ENCODE assay signal across 12 cellular contexts in the genomic region with DNA sequence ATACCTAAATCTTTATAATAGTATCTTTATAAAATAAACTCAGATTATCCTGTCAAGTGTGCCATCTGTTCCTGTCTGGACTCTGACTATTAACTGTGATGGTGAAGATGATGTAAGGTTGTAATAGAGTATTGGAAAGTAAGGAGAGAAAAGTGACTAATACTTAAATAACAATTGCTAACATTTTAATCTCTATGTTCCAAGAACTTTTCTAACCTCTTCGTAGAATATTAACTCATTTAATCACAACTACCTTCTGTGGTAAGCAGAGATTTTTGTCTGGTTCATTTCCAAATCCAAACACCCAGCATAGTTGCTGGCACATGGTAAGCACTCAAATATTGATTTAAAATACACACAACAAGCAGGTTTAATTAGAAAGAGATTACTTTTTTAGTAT. TPM values are rescaled to one million over a fixed set of nuclear protein-coding genes. Genes with fewer than 3 reads are reported as not detected.
A peak's percentile ranks its signal among the peaks of the same experiment; 100 is the strongest.
DNase-seq lines count a peak whose midpoint lies in the region; ATAC-seq and TF ChIP-seq lines count a peak whose summit lies in the region.
"Had no signal": no experiment of that assay in that cellular context is flagged by ENCODE, and none has a peak within 500 bp of the region (broad histone marks: within the 10 kb centered on the region; RNA-seq: fewer than 3 reads in every experiment).

No MANE protein-coding gene starts in this region.

- peaks cover 48% of the 10 kb centered on the region for H3K36me3 Mint-ChIP-seq in CD4-positive, alpha-beta T cell (ENCODE audit: low read depth)
- H3K36me3 Mint-ChIP-seq in activated CD8-positive, alpha-beta T cell treated with anti-CD3 and anti-CD28 coated beads, Interleukin-2, amount 10 ng/mL, durations not matched to agents 7 days and 5 days (ENCODE audit: low read depth) = peaks cover 49% of the 10 kb centered on the region
- peaks cover 6% of the 10 kb centered on the region for H3K36me3 Mint-ChIP-seq in mesothelial cell of epicardium

- H3K27me3 Mint-ChIP-seq in CD4-positive, alpha-beta T cell = no peaks in the 10 kb centered on the region
- H3K27me3 Mint-ChIP-seq in activated CD8-positive, alpha-beta T cell treated with anti-CD3 and anti-CD28 coated beads, Interleukin-2, amount 10 ng/mL, durations not matched to agents 7 days and 5 days (ENCODE audit: low read depth) = no peaks in the 10 kb centered on the region
- no peaks in the 10 kb centered on the region for H3K27me3 Mint-ChIP-seq in mesothelial cell of epicardium (ENCODE audit: low read depth)

- no peak overlapping the region for H3K27ac Mint-ChIP-seq in CD4-positive, alpha-beta T cell
- H3K27ac Mint-ChIP-seq in activated CD8-positive, alpha-beta T cell treated with anti-CD3 and anti-CD28 coated beads, Interleukin-2, amount 10 ng/mL, durations not matched to agents 7 days and 5 days = no peak overlapping the region
- H3K27ac Mint-ChIP-seq in mesothelial cell of epicardium = peak overlapping the region; percentile 1

- no peak overlapping the region for H3K27ac ChIP-seq in CD4-positive, alpha-beta T cell (ENCODE audit: low read depth, low read length)
- no peak overlapping the region for H3K27ac ChIP-seq in HCT116 (ENCODE audit: low read depth, low read length)
- H3K27ac ChIP-seq: HL-60 had no signal

- no peak overlapping the region for H3K9ac ChIP-seq in HCT116 (ENCODE audit: low read length)

- TF ChIP-seq RAD21 in HCT116 (IDR thresholded peaks at IDR 0.05; ENCODE audit: low read depth) = no peak

- no peaks in the 10 kb centered on the region for H3K36me3 ChIP-seq in HCT116 (ENCODE audit: control insufficient read depth in 1 of 2, insufficient read depth in 2 of 2, low read length in 2 of 2)

- TF ChIP-seq POLR2A in HCT116 (IDR thresholded peaks at IDR 0.05; ENCODE audit: borderline replicate concordance, extremely low read depth, insufficient read depth, insufficient read length) = no peak

- H3K79me2 ChIP-seq in HCT116 (ENCODE audit: insufficient read depth, low read length) = peaks cover 73% of the 10 kb centered on the region

- no peaks in the 10 kb centered on the region for H3K27me3 ChIP-seq in CD4-positive, alpha-beta T cell (ENCODE audit: control insufficient read depth, insufficient read depth, low read length)
- no peaks in the 10 kb centered on the region for H3K27me3 ChIP-seq in HCT116 (ENCODE audit: insufficient read depth, low read length)

- H3K4me2 ChIP-seq in HCT116 (ENCODE audit: low read length) = peak overlapping the region; percentile 6; the same call in 1 of the 2 replicates

- no peak for ATAC-seq in CD4-positive, alpha-beta T cell (ENCODE audit: poor library complexity)
- ATAC-seq in HCT116 = no peak
- no peak for ATAC-seq in activated CD8-positive, alpha-beta T cell treated with anti-CD3 and anti-CD28 coated beads, Interleukin-2, amount 10 ng/mL, durations not matched to agents 7 days and 5 days
- ATAC-seq: left colon had no signal

- peaks cover 4% of the 10 kb centered on the region; the same call in 1 of the 2 replicates for H4K20me1 ChIP-seq in HCT116 (ENCODE audit: insufficient read depth)

- BruUV-seq in HCT116 (replicated peaks; lab: Mats Ljungman, UMichigan) = no TSS peak

- CTCF ChIA-PET in CD4-positive, alpha-beta T cell (lab: Charles Lee) = no interaction called here
- CTCF ChIA-PET in HCT116 (lab: Charles Lee) = no interaction called here
- CTCF ChIA-PET in activated CD8-positive, alpha-beta T cell treated with anti-CD3 and anti-CD28 coated beads, Interleukin-2, amount 10 ng/mL, durations not matched to agents 7 days and 5 days (lab: Charles Lee) = interaction anchor here (1.8 kb wide), 1 partner anchor 10 kb away, joined by 5 read pairs; no protein-coding TSS in a partner anchor

- peaks cover 3 to 14% of the 10 kb centered on the region in 2 experiments; a peak in 3 of 4 replicates for H3K4me1 ChIP-seq in HCT116 (ENCODE audit: control insufficient read depth in 1 of 2, insufficient read depth in 2 of 2, low read length in 2 of 2)

- H3K4me3 ChIP-seq in HCT116 (replicated peaks in 1 of 2; ENCODE audit: low read depth in 1 of 2, low read length in 2 of 2) = no peak overlapping the region

- RAD21 ChIA-PET in HCT116 (lab: Charles Lee; ENCODE audit: low non-redundant PET in 1 of 2, low total read pairs in 2 of 2, uncharacterized antibody in 2 of 2, unreplicated experiment in 2 of 2) = no interaction called here

- peak overlapping the region; percentile 99 for H3K4me3 Mint-ChIP-seq in CD4-positive, alpha-beta T cell
- H3K4me3 Mint-ChIP-seq in activated CD8-positive, alpha-beta T cell treated with anti-CD3 and anti-CD28 coated beads, Interleukin-2, amount 10 ng/mL, durations not matched to agents 7 days and 5 days = peak overlapping the region; percentile 96
- H3K4me3 Mint-ChIP-seq in mesothelial cell of epicardium = peak overlapping the region; percentile 98

- H3K9me3 Mint-ChIP-seq in CD4-positive, alpha-beta T cell = no peaks in the 10 kb centered on the region
- H3K9me3 Mint-ChIP-seq in activated CD8-positive, alpha-beta T cell treated with anti-CD3 and anti-CD28 coated beads, Interleukin-2, amount 10 ng/mL, durations not matched to agents 7 days and 5 days (ENCODE audit: insufficient read depth) = no peaks in the 10 kb centered on the region
- no peaks in the 10 kb centered on the region for H3K9me3 Mint-ChIP-seq in mesothelial cell of epicardium

- intact Hi-C loops in CD4-positive, alpha-beta T cell (cut with DNase I, micrococcal nuclease) = loop anchor here (5.0 to 10.0 kb wide), 5 partner anchors 40 to 1398 kb away; partner anchors contain the start of genes RBM28 (in 1 of the 2), SND1 (in 1 of the 2) and ZC3HC1 (in 1 of the 2)
- intact Hi-C loops in HCT116 (cut with micrococcal nuclease) = no loop called here

- no peak overlapping the region for H2AFZ ChIP-seq in HCT116 (ENCODE audit: low read depth, low read length, poor library complexity, severe bottlenecking)

- peaks cover 70% of the 10 kb centered on the region for H3K4me1 Mint-ChIP-seq in CD4-positive, alpha-beta T cell (ENCODE audit: low read depth)
- H3K4me1 Mint-ChIP-seq in activated CD8-positive, alpha-beta T cell treated with anti-CD3 and anti-CD28 coated beads, Interleukin-2, amount 10 ng/mL, durations not matched to agents 7 days and 5 days (ENCODE audit: low read depth) = peaks cover 42% of the 10 kb centered on the region
- H3K4me1 Mint-ChIP-seq in mesothelial cell of epicardium = peaks cover 25% of the 10 kb centered on the region

- POLR2A ChIA-PET in CD4-positive, alpha-beta T cell (lab: Charles Lee) = no interaction called here
- POLR2A ChIA-PET in HCT116 (lab: Charles Lee) = no interaction called here
- POLR2A ChIA-PET in activated CD8-positive, alpha-beta T cell treated with anti-CD3 and anti-CD28 coated beads, Interleukin-2, amount 10 ng/mL, durations not matched to agents 7 days and 5 days (lab: Charles Lee) = no interaction called here

- no peak for DNase-seq in CD4-positive, alpha-beta T cell
- DNase-seq in HCT116 (ENCODE audit: low read depth, low spot score) = no peak
- no peak for DNase-seq in activated CD8-positive, alpha-beta T cell treated with anti-CD3 and anti-CD28 coated beads, Interleukin-2, amount 10 ng/mL, durations not matched to agents 7 days and 5 days
- DNase-seq in mesothelial cell of epicardium (ENCODE audit: low spot score in 2 of 2, unreplicated experiment in 2 of 2) = no peak
- no peak for DNase-seq in foreskin melanocyte
- no peak for DNase-seq in stimulated activated CD4-positive, alpha-beta T cell treated with anti-CD3 and anti-CD28 coated beads, Interleukin-1b, Interleukin-23, amount 100 ng/mL, for 48 hours
- DNase-seq in HT-29 (ENCODE audit: low spot score) = no peak
- DNase-seq in putamen (ENCODE audit: low spot score) = no peak
- DNase-seq: left colon, NCI-H69, posterior cingulate gyrus had no signal

- no peak for TF ChIP-seq CTCF in CD4-positive, alpha-beta T cell (IDR thresholded peaks at IDR 0.05)
- TF ChIP-seq CTCF in HCT116 (IDR thresholded peaks at IDR 0.05 in 2 of 3, conservative IDR thresholded peaks at IDR 0.05 in 1 of 3; ENCODE audit: borderline replicate concordance in 1 of 3, insufficient read depth in 1 of 3, low read depth in 2 of 3, low read length in 2 of 3) = no peak
- no peak for TF ChIP-seq CTCF in mesothelial cell of epicardium (IDR thresholded peaks at IDR 0.05; ENCODE audit: unreplicated experiment)

- H3K9me3 ChIP-seq in CD4-positive, alpha-beta T cell (ENCODE audit: control insufficient read depth, low read length) = no peaks in the 10 kb centered on the region
- no peaks in the 10 kb centered on the region for H3K9me3 ChIP-seq in HCT116 (ENCODE audit: control insufficient read depth in 1 of 2, insufficient read depth in 1 of 2, low read depth in 1 of 2, low read length in 2 of 2)

- H3K9me2 ChIP-seq in HCT116 (ENCODE audit: insufficient read depth) = no peaks in the 10 kb centered on the region

TF ChIP-seq in HCT116, 20 proteins besides CTCF, POLR2A, EP300 and RAD21 (continues in another document):
- TF ChIP-seq EGR1 (IDR thresholded peaks at IDR 0.05; ENCODE audit: low read depth) = no peak; the same call in 1 of the 2 replicates
- TF ChIP-seq SRF (IDR thresholded peaks at IDR 0.05; ENCODE audit: low read depth) = no peak
- no peak for TF ChIP-seq EZH2 (IDR thresholded peaks at IDR 0.05)
- TF ChIP-seq YY1 (IDR thresholded peaks at IDR 0.05; ENCODE audit: extremely low read depth, insufficient replicate concordance, low read depth, low read length) = no peak
- TF ChIP-seq, protein P1, sequence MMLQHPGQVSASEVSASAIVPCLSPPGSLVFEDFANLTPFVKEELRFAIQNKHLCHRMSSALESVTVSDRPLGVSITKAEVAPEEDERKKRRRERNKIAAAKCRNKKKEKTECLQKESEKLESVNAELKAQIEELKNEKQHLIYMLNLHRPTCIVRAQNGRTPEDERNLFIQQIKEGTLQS (IDR thresholded peaks at IDR 0.05) = no peak
- TF ChIP-seq, protein P2, sequence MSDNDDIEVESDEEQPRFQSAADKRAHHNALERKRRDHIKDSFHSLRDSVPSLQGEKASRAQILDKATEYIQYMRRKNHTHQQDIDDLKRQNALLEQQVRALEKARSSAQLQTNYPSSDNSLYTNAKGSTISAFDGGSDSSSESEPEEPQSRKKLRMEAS (IDR thresholded peaks at IDR 0.05) = no peak
- no peak for TF ChIP-seq ELF1 (IDR thresholded peaks at IDR 0.05; ENCODE audit: borderline replicate concordance, low read depth)

RNA-seq across cellular contexts. Expression of gene TNPO3, which starts 2.5 kb away (rescaled TPM):
- 10 to 100 TPM; 17.1 to 18.7 TPM for total RNA-seq in CD4-positive, alpha-beta T cell
- total RNA-seq in HCT116 (2021; ENCODE audit: unreplicated experiment) (58.5 TPM), mesothelial cell of epicardium (37.7 to 40.2 TPM (median 40.2 TPM) in 3 replicates)
- polyA plus RNA-seq in HCT116 (2012) = 34.6 and 39.2 TPM in 2 replicates
- 10 to 100 TPM; 47.2 to 47.9 TPM for total RNA-seq in activated CD8-positive, alpha-beta T cell treated with anti-CD3 and anti-CD28 coated beads, Interleukin-2, amount 10 ng/mL, durations not matched to agents 7 days and 5 days
- total RNA-seq in HT-29 (2014; rRNA removed; shearing (Covaris generic)) = 66.8 and 73.7 TPM in 2 replicates
